ENCODE assay signal across 15 cellular contexts in genomic region chr16:10921536-10922327, GRCh38. TPM values are rescaled to one million over a fixed set of nuclear protein-coding genes. Genes with fewer than 3 reads are reported as not detected.
DNase-seq lines count a peak whose midpoint lies in the region; ATAC-seq and TF ChIP-seq lines count a peak whose summit lies in the region.
"Had no signal": no experiment of that assay in that cellular context is flagged by ENCODE, and none has a peak within 500 bp of the region (broad histone marks: within the 10 kb centered on the region; RNA-seq: fewer than 3 reads in every experiment).

No MANE protein-coding gene starts in this region.

- H3K36me3 ChIP-seq in ascending aorta: peaks cover 3 to 22% of the 10 kb centered on the region in 2 donors
- H3K36me3 ChIP-seq in right atrium auricular region: peaks cover 21% of the 10 kb centered on the region
- H3K36me3 ChIP-seq in gastrocnemius medialis: peaks cover 0 to 13% of the 10 kb centered on the region in 2 donors

- H3K4me1 ChIP-seq in ascending aorta: peaks cover 5 to 44% of the 10 kb centered on the region in 2 donors
- H3K4me1 ChIP-seq in right atrium auricular region: peaks cover 0 to 54% of the 10 kb centered on the region in 2 donors
- H3K4me1 ChIP-seq in gastrocnemius medialis: peaks cover 52 to 61% of the 10 kb centered on the region in 2 donors
- H3K4me1 ChIP-seq: BE2C had no signal

- DNase-seq in EL (peak; percentile 9), ascending aorta (ENCODE audit: low spot score in 2 of 2) (peak in 1 of 2 donors; percentile 25), right atrium auricular region (ENCODE audit: low spot score) (no peak), gastrocnemius medialis (no peak), NCI-H2107 (lab: John Stamatoyannopoulos, UW) (no peak), kidney glomerular epithelial cell (lab: John Stamatoyannopoulos, UW) (no peak), anterior cingulate cortex (lab: John Stamatoyannopoulos, UW) (no peak)
- DNase-seq: GOT3; stimulated activated CD4-positive, alpha-beta T cell treated with anti-CD3 and anti-CD28 coated beads, Interleukin-4, amount 100 ng/mL, for 1 hour had no signal

- intact Hi-C loops in ascending aorta (cut with DNase I): loop anchor here (2.0 kb wide), 1 partner anchor 21 kb away; the partner anchor contains the start of gene DEXI
- intact Hi-C loops in gastrocnemius medialis (cut with DNase I; ENCODE audit: low total_unique reads): loop anchor here (2.0 to 5.0 kb wide), 4 partner anchors 17 to 407 kb away; no protein-coding TSS in a partner anchor

- TF ChIP-seq POLR2A in gastrocnemius medialis (IDR thresholded peaks at IDR 0.05): no peak

- in situ Hi-C loops in gastrocnemius medialis (cut with MboI; ENCODE audit: low sequenced_read_pairs in 4 of 4): loop anchor here in 2 of 4 donors (5.0 to 25.0 kb wide), 2 partner anchors 179 to 409 kb away; partner anchors contain the start of gene NUBP1 (in 1 of the 2)

- H3K27me3 ChIP-seq in ascending aorta: no peaks in the 10 kb centered on the region
- H3K27me3 ChIP-seq in right atrium auricular region: no peaks in the 10 kb centered on the region
- H3K27me3 ChIP-seq in gastrocnemius medialis: no peaks in the 10 kb centered on the region
- H3K27me3 ChIP-seq: BE2C had no signal

- H3K4me3 ChIP-seq in ascending aorta (peak overlapping the region; percentile 1 to 2), right atrium auricular region (no peak overlapping the region), gastrocnemius medialis (no peak overlapping the region)
- H3K4me3 ChIP-seq: mucosa of descending colon had no signal

- TF ChIP-seq CTCF in ascending aorta (IDR thresholded peaks at IDR 0.05): no peak
- no peak for TF ChIP-seq CTCF in right atrium auricular region (IDR thresholded peaks at IDR 0.05)
- TF ChIP-seq CTCF in gastrocnemius medialis (IDR thresholded peaks at IDR 0.05 in 4 of 5, conservative IDR thresholded peaks at IDR 0.05 in 1 of 5): no peak

- H3K27ac ChIP-seq in ascending aorta (peak overlapping the region; percentile 70 to 73), right atrium auricular region (peak overlapping the region; percentile 84 to 87), gastrocnemius medialis (peak overlapping the region; percentile 92 to 94 (median 93))
- H3K27ac ChIP-seq: VCaP had no signal

- H3K9me3 ChIP-seq in ascending aorta: no peaks in the 10 kb centered on the region
- no peaks in the 10 kb centered on the region for H3K9me3 ChIP-seq in right atrium auricular region
- no peaks in the 10 kb centered on the region for H3K9me3 ChIP-seq in gastrocnemius medialis
- H3K9me3 ChIP-seq: BE2C, mucosa of descending colon had no signal

- ATAC-seq in gastrocnemius medialis (peak; percentile 4 to 6), GM18498 (IDR thresholded peaks at IDR 0.05; ENCODE audit: unreplicated experiment) (no peak)
- ATAC-seq: mucosa of descending colon had no signal

RNA-seq across cellular contexts. Expression of gene DEXI, which starts 20.5 kb away (rescaled TPM):
- 94.2 TPM for total RNA-seq in ascending aorta
- 100 to 1,000 TPM; 129 to 164 TPM for total RNA-seq in right atrium auricular region
- total RNA-seq in gastrocnemius medialis: 100 to 1,000 TPM in 3 of 4 donors, 10 to 100 TPM in 1; 83.9 to 184 (median 127) TPM

RNA-seq across cellular contexts. Expression of gene CLEC16A, which starts 22.6 kb away (rescaled TPM):
- total RNA-seq in ascending aorta (16.2 TPM), right atrium auricular region (10 to 100 TPM; 24.1 to 49.0 TPM), gastrocnemius medialis (10 to 100 TPM; 24.5 to 33.0 (median 29.3) TPM)

RNA-seq across cellular contexts. Expression of gene CIITA, which starts 44.7 kb away (rescaled TPM):
- total RNA-seq in ascending aorta: 19.4 TPM
- 1 to 10 TPM; 3.2 to 3.4 TPM for total RNA-seq in right atrium auricular region
- total RNA-seq in gastrocnemius medialis: 1 to 10 TPM; 2.3 to 9.1 (median 5.1) TPM
- total RNA-seq: epithelial cell of proximal tubule, progenitor cell of endocrine pancreas had no signal

Comparison
In these comparisons a context has a peak if more than half of its experiments do, and no peak if none do; other contexts are left out.
1. H3K4me3 ChIP-seq: peak in ascending aorta (2 of 2); none in right atrium auricular region (0 of 2) and gastrocnemius medialis (0 of 4).
2. Peak in every context shown above with its lines, with median percentiles within 50 percentile points of each other: H3K27ac ChIP-seq.